8 cellular contexts compared by ENCODE assay signal in genomic region chr12:123115409-123116111, GRCh38. TPM values are rescaled to one million over a fixed set of nuclear protein-coding genes. Genes with fewer than 3 reads are reported as not detected.
DNase-seq lines count a peak whose midpoint lies in the region; ATAC-seq and TF ChIP-seq lines count a peak whose summit lies in the region.

No MANE protein-coding gene starts in this region.

- TF ChIP-seq POLR2A in right lobe of liver (IDR thresholded peaks at IDR 0.05) (no peak), upper lobe of left lung (IDR thresholded peaks at IDR 0.05) (no peak)

- no peak for TF ChIP-seq EP300 in upper lobe of left lung (IDR thresholded peaks at IDR 0.05)

- H3K36me3 Mint-ChIP-seq in stimulated activated naive CD8-positive, alpha-beta T cell treated with anti-CD3 and anti-CD28 coated beads, Interleukin-15, Interleukin-2, amounts not matched to agents 100 ng/mL and 50 ng/mL, for 24 hours (ENCODE audit: low read depth): no peaks in the 10 kb centered on the region
- H3K36me3 Mint-ChIP-seq in activated CD4-positive, alpha-beta memory T cell treated with anti-CD3 and anti-CD28 coated beads, Interleukin-2, amount 10 ng/mL, durations not matched to agents 7 days and 5 days (ENCODE audit: low read depth): no peaks in the 10 kb centered on the region

- TF ChIP-seq CTCF in right lobe of liver (IDR thresholded peaks at IDR 0.05) (no peak), upper lobe of left lung (IDR thresholded peaks at IDR 0.05) (no peak)

- H3K9me3 Mint-ChIP-seq in stimulated activated naive CD8-positive, alpha-beta T cell treated with anti-CD3 and anti-CD28 coated beads, Interleukin-15, Interleukin-2, amounts not matched to agents 100 ng/mL and 50 ng/mL, for 24 hours: no peaks in the 10 kb centered on the region
- no peaks in the 10 kb centered on the region for H3K9me3 Mint-ChIP-seq in activated CD4-positive, alpha-beta memory T cell treated with anti-CD3 and anti-CD28 coated beads, Interleukin-2, amount 10 ng/mL, durations not matched to agents 7 days and 5 days

- H3K4me3 ChIP-seq in right lobe of liver: no peak overlapping the region
- H3K4me3 ChIP-seq in upper lobe of left lung: no peak overlapping the region

- H3K4me1 Mint-ChIP-seq in stimulated activated naive CD8-positive, alpha-beta T cell treated with anti-CD3 and anti-CD28 coated beads, Interleukin-15, Interleukin-2, amounts not matched to agents 100 ng/mL and 50 ng/mL, for 24 hours (ENCODE audit: low read depth): peaks cover 79% of the 10 kb centered on the region
- H3K4me1 Mint-ChIP-seq in activated CD4-positive, alpha-beta memory T cell treated with anti-CD3 and anti-CD28 coated beads, Interleukin-2, amount 10 ng/mL, durations not matched to agents 7 days and 5 days: peaks cover 14% of the 10 kb centered on the region

- DNase-seq in stimulated activated naive CD8-positive, alpha-beta T cell treated with anti-CD3 and anti-CD28 coated beads, Interleukin-15, Interleukin-2, amounts not matched to agents 100 U/mL and 50 U/mL, for 24 hours: no peak
- peak; percentile 83 for DNase-seq in astrocyte of the hippocampus (ENCODE audit: low read depth, low spot score)
- DNase-seq in right lobe of liver: no peak
- DNase-seq in upper lobe of left lung: no peak
- no peak for DNase-seq in activated CD4-positive, alpha-beta memory T cell treated with anti-CD3 and anti-CD28 coated beads, Interleukin-2, amount 10 ng/mL, durations not matched to agents 7 days and 5 days

- CTCF ChIA-PET in activated CD4-positive, alpha-beta memory T cell treated with anti-CD3 and anti-CD28 coated beads, Interleukin-2, amount 10 ng/mL, durations not matched to agents 7 days and 5 days (lab: Charles Lee): no interaction called here

- no peak for ATAC-seq in stimulated activated naive CD8-positive, alpha-beta T cell treated with anti-CD3 and anti-CD28 coated beads, Interleukin-15, Interleukin-2, amounts not matched to agents 100 U/mL and 50 U/mL, for 24 hours
- peak; percentile 27 to 48 (median 37) for ATAC-seq in right lobe of liver
- peak; percentile 70 to 89 for ATAC-seq in upper lobe of left lung (ENCODE audit: low FRiP score in 2 of 2)
- ATAC-seq in GM21528 (IDR thresholded peaks at IDR 0.05; ENCODE audit: low FRiP score, unreplicated experiment): no peak
- no peak for ATAC-seq in HG03565 (IDR thresholded peaks at IDR 0.05; ENCODE audit: unreplicated experiment)

- H3K4me3 Mint-ChIP-seq in stimulated activated naive CD8-positive, alpha-beta T cell treated with anti-CD3 and anti-CD28 coated beads, Interleukin-15, Interleukin-2, amounts not matched to agents 100 ng/mL and 50 ng/mL, for 24 hours: peak overlapping the region; percentile 2
- no peak overlapping the region for H3K4me3 Mint-ChIP-seq in activated CD4-positive, alpha-beta memory T cell treated with anti-CD3 and anti-CD28 coated beads, Interleukin-2, amount 10 ng/mL, durations not matched to agents 7 days and 5 days

- POLR2A ChIA-PET in activated CD4-positive, alpha-beta memory T cell treated with anti-CD3 and anti-CD28 coated beads, Interleukin-2, amount 10 ng/mL, durations not matched to agents 7 days and 5 days (lab: Charles Lee): interaction anchor here (1.0 to 9.9 kb wide), 3 partner anchors 8 to 40 kb away, joined by 3 to 80 read pairs (median 3); no protein-coding TSS in a partner anchor

- H3K27ac Mint-ChIP-seq in stimulated activated naive CD8-positive, alpha-beta T cell treated with anti-CD3 and anti-CD28 coated beads, Interleukin-15, Interleukin-2, amounts not matched to agents 100 ng/mL and 50 ng/mL, for 24 hours: peak overlapping the region; percentile 26
- no peak overlapping the region for H3K27ac Mint-ChIP-seq in activated CD4-positive, alpha-beta memory T cell treated with anti-CD3 and anti-CD28 coated beads, Interleukin-2, amount 10 ng/mL, durations not matched to agents 7 days and 5 days

- WGBS in right lobe of liver (ENCODE audit: insufficient coverage, low coverage, low lambda C conversion rate, missing lambda C conversion rate): 67% methylated on average over 6 of the region's 8 CpGs
- 62 to 74% methylated on average over 8 of the region's 8 CpGs for WGBS in upper lobe of left lung, 2 donors

- H3K4me1 ChIP-seq in right lobe of liver: peaks cover 0 to 30% (median 9%) of the 10 kb centered on the region in 4 donors
- peaks cover 26 to 49% (median 34%) of the 10 kb centered on the region in 4 donors for H3K4me1 ChIP-seq in upper lobe of left lung

- intact Hi-C loops in right lobe of liver (cut with DNase I): no loop called here

- no peaks in the 10 kb centered on the region for H3K27me3 Mint-ChIP-seq in stimulated activated naive CD8-positive, alpha-beta T cell treated with anti-CD3 and anti-CD28 coated beads, Interleukin-15, Interleukin-2, amounts not matched to agents 100 ng/mL and 50 ng/mL, for 24 hours
- no peaks in the 10 kb centered on the region for H3K27me3 Mint-ChIP-seq in activated CD4-positive, alpha-beta memory T cell treated with anti-CD3 and anti-CD28 coated beads, Interleukin-2, amount 10 ng/mL, durations not matched to agents 7 days and 5 days

- H3K9me3 ChIP-seq in right lobe of liver (no peaks in the 10 kb centered on the region), upper lobe of left lung (no peaks in the 10 kb centered on the region)

- H3K27me3 ChIP-seq in right lobe of liver: no peaks in the 10 kb centered on the region
- no peaks in the 10 kb centered on the region for H3K27me3 ChIP-seq in upper lobe of left lung

- H3K36me3 ChIP-seq in right lobe of liver (no peaks in the 10 kb centered on the region), upper lobe of left lung (no peaks in the 10 kb centered on the region)

- H3K27ac ChIP-seq in right lobe of liver (peak overlapping the region in 1 of 3 donors; percentile 13), upper lobe of left lung (peak overlapping the region; percentile 58 to 81 (median 72))

RNA-seq across cellular contexts. Expression of gene PITPNM2, which starts 35.3 kb away (rescaled TPM):
- 10 to 100 TPM in 4 of 6 experiments, 1 to 10 TPM in 2; 5.8 to 24.7 (median 14.2) TPM for total RNA-seq in right lobe of liver
- total RNA-seq in upper lobe of left lung: 10 to 100 TPM; 17.5 to 56.6 (median 29.4) TPM
- total RNA-seq in activated CD4-positive, alpha-beta memory T cell treated with anti-CD3 and anti-CD28 coated beads, Interleukin-2, amount 10 ng/mL, durations not matched to agents 7 days and 5 days: 1 to 10 TPM; 8.1 to 9.3 TPM

Comparison
In these comparisons a context has a peak if more than half of its experiments do, and no peak if none do; other contexts are left out.
1. ATAC-seq: peak in right lobe of liver (4 of 4) and upper lobe of left lung (2 of 2); none in stimulated activated naive CD8-positive, alpha-beta T cell treated with anti-CD3 and anti-CD28 coated beads, Interleukin-15, Interleukin-2, amounts not matched to agents 100 U/mL and 50 U/mL, for 24 hours (single experiment), GM21528 (single experiment) and HG03565 (single experiment).